Comparison of ENCODE assay signal across 18 cellular contexts in genomic region chr15:66772604-66772966, GRCh38.
A peak's percentile ranks its signal among the peaks of the same experiment; 100 is the strongest.
DNase-seq lines count a peak whose midpoint lies in the region; ATAC-seq and TF ChIP-seq lines count a peak whose summit lies in the region.
"Had no signal": no experiment of that assay in that cellular context is flagged by ENCODE, and none has a peak within 500 bp of the region (broad histone marks: within the 10 kb centered on the region; RNA-seq: fewer than 3 reads in every experiment).

No MANE protein-coding gene starts in this region.

- peak overlapping the region; percentile 98 for H3K27ac Mint-ChIP-seq in nephron progenitor cell
- H3K27ac Mint-ChIP-seq: B cell had no signal

- ATAC-seq in gastroesophageal sphincter (no peak), HG02571 (IDR thresholded peaks at IDR 0.05; ENCODE audit: unreplicated experiment) (no peak), GM21619 (IDR thresholded peaks at IDR 0.05; ENCODE audit: unreplicated experiment) (no peak)

- H3K4me3 Mint-ChIP-seq in nephron progenitor cell, result no peak overlapping the region
- H3K4me3 Mint-ChIP-seq: B cell had no signal

- H3K27me3 ChIP-seq in gastroesophageal sphincter, result no peaks in the 10 kb centered on the region
- H3K27me3 ChIP-seq in transverse colon, result no peaks in the 10 kb centered on the region

- H3K4me1 ChIP-seq in gastroesophageal sphincter (peaks cover 0 to 38% (median 18%) of the 10 kb centered on the region in 3 donors), transverse colon (peaks cover 33 to 57% (median 46%) of the 10 kb centered on the region in 4 donors)

- H3K27ac ChIP-seq in VCaP (peak overlapping the region; percentile 72), gastroesophageal sphincter (peak overlapping the region in 3 of 4 donors; percentile 66 to 80 (median 76)), transverse colon (peak overlapping the region; percentile 77 to 82 (median 78))

- WGBS in gastroesophageal sphincter (ENCODE audit: low coverage in 1 of 2), 2 donors, result 43% methylated on average over 2 of the region's 4 CpGs; no CpG with 5 or more reads in 1 of the 2 donors
- WGBS in transverse colon (ENCODE audit: low coverage in 1 of 2), 2 donors, result 45% methylated on average over 4 of the region's 4 CpGs; no CpG with 5 or more reads in 1 of the 2 donors

- in situ Hi-C loops in transverse colon (cut with MboI; ENCODE audit: low pct_ligation_motif_present in 1 of 4, low pct_unique_long_range_greater_than_20kb in 1 of 4, low sequenced_read_pairs in 3 of 4), result loop anchor here in 2 of 4 donors (10.0 to 25.0 kb wide), 2 partner anchors 158 to 160 kb away; no protein-coding TSS in a partner anchor

- intact Hi-C loops in transverse colon (cut with DNase I; ENCODE audit: low total_unique reads), result loop anchor here (5.0 to 10.0 kb wide), 3 partner anchors 55 to 158 kb away; partner anchors contain the start of gene SMAD6

- no peak for DNase-seq in nephron progenitor cell
- no peak for DNase-seq in transverse colon
- no peak for DNase-seq in activated CD8-positive, alpha-beta memory T cell treated with anti-CD3 and anti-CD28 coated beads, Interleukin-2, amount 50 U/mL, for 4 hours
- DNase-seq in MV-4-11 (lab: John Stamatoyannopoulos, UW), result no peak
- DNase-seq: activated CD4-positive, alpha-beta T cell treated with anti-CD3 and anti-CD28 coated beads for 48 hours; activated naive CD4-positive, alpha-beta T cell treated with anti-CD3 and anti-CD28 coated beads, Interleukin-2, amount 50 U/mL, for 16 hours; activated T-cell treated with anti-CD3 and anti-CD28 coated beads for 4 hours; foreskin melanocyte; Karpas-422; NCI-H1436 treated with DMSO at 0.1 percent for 48 hours; NCI-H226; NK-92 treated with Interleukin-12 subunit alpha and Interleukin-12 subunit beta, amount 100 ng/mL, for 24 hours; stimulated activated naive CD4-positive, alpha-beta T cell treated with Interleukin-2 at 50 U/mL for 16 hours had no signal

- peaks cover 4% of the 10 kb centered on the region for H3K36me3 Mint-ChIP-seq in nephron progenitor cell (ENCODE audit: low read depth)

- TF ChIP-seq EP300 in gastroesophageal sphincter (IDR thresholded peaks at IDR 0.05), result no peak
- TF ChIP-seq EP300 in transverse colon (IDR thresholded peaks at IDR 0.05; ENCODE audit: low read depth), result no peak

- H3K9me3 Mint-ChIP-seq in nephron progenitor cell, result no peaks in the 10 kb centered on the region

- H3K4me1 Mint-ChIP-seq in nephron progenitor cell, result peaks cover 83% of the 10 kb centered on the region
- H3K4me1 Mint-ChIP-seq: B cell had no signal

- H3K36me3 ChIP-seq in gastroesophageal sphincter (no peaks in the 10 kb centered on the region), transverse colon (no peaks in the 10 kb centered on the region)

- no peak overlapping the region for H3K4me3 ChIP-seq in gastroesophageal sphincter
- no peak overlapping the region for H3K4me3 ChIP-seq in transverse colon

- TF ChIP-seq POLR2A in gastroesophageal sphincter (IDR thresholded peaks at IDR 0.05) (no peak), transverse colon (IDR thresholded peaks at IDR 0.05) (no peak)

- no peak for TF ChIP-seq CTCF in VCaP (conservative IDR thresholded peaks at IDR 0.05)
- TF ChIP-seq CTCF in gastroesophageal sphincter (IDR thresholded peaks at IDR 0.05), result no peak
- TF ChIP-seq CTCF in nephron progenitor cell (IDR thresholded peaks at IDR 0.05), result no peak
- no peak for TF ChIP-seq CTCF in transverse colon (IDR thresholded peaks at IDR 0.05)

- no peaks in the 10 kb centered on the region for H3K27me3 Mint-ChIP-seq in nephron progenitor cell (ENCODE audit: low read depth, poor library complexity)
- H3K27me3 Mint-ChIP-seq: B cell had no signal

- no peaks in the 10 kb centered on the region for H3K9me3 ChIP-seq in gastroesophageal sphincter
- H3K9me3 ChIP-seq in transverse colon, result no peaks in the 10 kb centered on the region
